8 cellular contexts compared by ENCODE assay signal in the genomic region with DNA sequence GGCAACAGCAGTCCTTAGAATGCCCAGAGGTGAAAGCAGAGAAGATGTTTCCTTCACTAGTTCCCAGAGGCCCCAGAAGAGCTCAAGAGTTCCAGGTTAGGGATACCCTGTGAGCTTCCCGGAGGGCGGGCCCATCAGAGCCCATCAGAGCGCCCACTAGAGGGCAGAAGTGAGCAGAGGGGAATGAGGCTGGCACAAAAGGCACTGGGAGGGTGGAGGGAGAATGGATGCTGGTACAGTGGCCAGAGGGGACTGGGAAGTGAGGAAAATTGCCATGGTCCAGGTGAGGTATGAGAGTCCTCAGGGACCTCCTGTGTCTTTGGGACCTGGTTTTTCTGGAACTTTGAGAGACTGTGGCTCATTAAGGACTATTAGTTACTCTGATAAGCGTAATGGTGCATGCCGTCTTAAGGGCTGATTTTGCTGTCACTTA. TPM values are rescaled to one million over a fixed set of nuclear protein-coding genes. Genes with fewer than 3 reads are reported as not detected.
A peak's percentile ranks its signal among the peaks of the same experiment; 100 is the strongest.
DNase-seq lines count a peak whose midpoint lies in the region; ATAC-seq, FAIRE-seq and TF ChIP-seq lines count a peak whose summit lies in the region.

No MANE protein-coding gene starts in this region.

- H3K4me1 Mint-ChIP-seq in activated T-cell treated with anti-CD3 and anti-CD28 coated beads, Interleukin-2, amount 50 U/mL, for 4 hours (ENCODE audit: low read depth): no peaks in the 10 kb centered on the region

- peak; percentile 29 for TF ChIP-seq CTCF in hepatocyte (IDR thresholded peaks at IDR 0.05; ENCODE audit: poor library complexity)
- peak in 1 of 5 experiments; percentile 53 for TF ChIP-seq CTCF in tibial nerve (IDR thresholded peaks at IDR 0.05)

- H3K27me3 ChIP-seq in hepatocyte (no peaks in the 10 kb centered on the region), tibial nerve (no peaks in the 10 kb centered on the region)

- peak; percentile 86 for FAIRE-seq in GM19239 (lab: Jason Lieb, UNC)

- DNase-seq in AML-193 (lab: John Stamatoyannopoulos, UW) (peak; percentile 7 to 25), GM19239 (ENCODE audit: insufficient read length, low spot score) (peak; percentile 39), NCI-H82 (lab: John Stamatoyannopoulos, UW) (peak; percentile 67), hepatocyte (ENCODE audit: low spot score) (no peak), tibial nerve (ENCODE audit: low spot score in 2 of 2) (no peak)
- peak; percentile 42 for DNase-seq in activated T-cell treated with anti-CD3 and anti-CD28 coated beads, Interleukin-2, amount 50 U/mL, for 4 hours
- DNase-seq in stimulated activated CD8-positive, alpha-beta memory T cell treated with anti-CD3 and anti-CD28 coated beads, Interleukin-15, amount 100 ng/mL, for 1 hour (ENCODE audit: low read depth): peak; percentile 32

- no peaks in the 10 kb centered on the region for H3K36me3 Mint-ChIP-seq in activated T-cell treated with anti-CD3 and anti-CD28 coated beads, Interleukin-2, amount 50 U/mL, for 4 hours (ENCODE audit: insufficient read depth)

- H4K20me1 ChIP-seq in hepatocyte (ENCODE audit: insufficient read depth, poor library complexity, severe bottlenecking): no peaks in the 10 kb centered on the region

- H3K4me3 ChIP-seq in hepatocyte (no peak overlapping the region), tibial nerve (no peak overlapping the region)

- H3K9me3 ChIP-seq in hepatocyte (ENCODE audit: low read depth) (no peaks in the 10 kb centered on the region), tibial nerve (peaks cover 0 to 9% (median 0%) of the 10 kb centered on the region in 4 donors)

- H3K79me2 ChIP-seq in hepatocyte: no peaks in the 10 kb centered on the region

- peaks cover 31% of the 10 kb centered on the region for H3K27me3 Mint-ChIP-seq in activated T-cell treated with anti-CD3 and anti-CD28 coated beads, Interleukin-2, amount 50 U/mL, for 4 hours (ENCODE audit: low read depth)

- ATAC-seq in activated T-cell treated with anti-CD3 and anti-CD28 coated beads, Interleukin-2, amount 50 U/mL, for 4 hours: peak; percentile 53 to 62
- no peak for ATAC-seq in HG02981 (IDR thresholded peaks at IDR 0.05; ENCODE audit: unreplicated experiment)

- H3K27ac ChIP-seq in hepatocyte: no peak overlapping the region
- H3K27ac ChIP-seq in tibial nerve: no peak overlapping the region

- WGBS in hepatocyte (ENCODE audit: low lambda C conversion rate, missing lambda C conversion rate): 76% methylated on average over 5 of the region's 5 CpGs
- WGBS in tibial nerve, 2 donors: 62 to 72% methylated on average over 5 of the region's 5 CpGs

- H3K4me3 Mint-ChIP-seq in activated T-cell treated with anti-CD3 and anti-CD28 coated beads, Interleukin-2, amount 50 U/mL, for 4 hours: no peak overlapping the region

- no peaks in the 10 kb centered on the region for H3K36me3 ChIP-seq in hepatocyte (replicated peaks; ENCODE audit: insufficient read depth, low read depth)
- no peaks in the 10 kb centered on the region for H3K36me3 ChIP-seq in tibial nerve

- no peak for TF ChIP-seq POLR2A in tibial nerve (IDR thresholded peaks at IDR 0.05)

- H3K9me3 Mint-ChIP-seq in activated T-cell treated with anti-CD3 and anti-CD28 coated beads, Interleukin-2, amount 50 U/mL, for 4 hours: no peaks in the 10 kb centered on the region

- no peak overlapping the region for H3K4me2 ChIP-seq in hepatocyte

- H3K9me2 ChIP-seq in hepatocyte (replicated peaks; ENCODE audit: insufficient read depth): no peaks in the 10 kb centered on the region

- TF ChIP-seq EP300 in tibial nerve (IDR thresholded peaks at IDR 0.05): no peak

- H3K4me1 ChIP-seq in hepatocyte (ENCODE audit: insufficient read depth): no peaks in the 10 kb centered on the region
- no peaks in the 10 kb centered on the region for H3K4me1 ChIP-seq in tibial nerve

- no peak overlapping the region for H2AFZ ChIP-seq in hepatocyte

RNA-seq across cellular contexts. Expression of a gene that starts 57.3 kb away (rescaled TPM):
- not detected for total RNA-seq in activated T-cell treated with anti-CD3 and anti-CD28 coated beads, Interleukin-2, amount 50 U/mL, for 4 hours
- not detected in 2 replicates for total RNA-seq in hepatocyte
- not detected in 2 replicates for polyA plus RNA-seq in hepatocyte
- total RNA-seq in tibial nerve: not detected

Comparison
In these comparisons a context has a peak if more than half of its experiments do, and no peak if none do; other contexts are left out.
1. DNase-seq: peak in AML-193 (2 of 2), GM19239 (single experiment), NCI-H82 (single experiment), activated T-cell treated with anti-CD3 and anti-CD28 coated beads, Interleukin-2, amount 50 U/mL, for 4 hours (single experiment) and stimulated activated CD8-positive, alpha-beta memory T cell treated with anti-CD3 and anti-CD28 coated beads, Interleukin-15, amount 100 ng/mL, for 1 hour (single experiment); none in hepatocyte (single experiment) and tibial nerve (0 of 2).